Comparison of ENCODE assay signal across 13 cellular contexts in genomic region chr5:56323505-56323904, GRCh38.
DNase-seq lines count a peak whose midpoint lies in the region; ATAC-seq and TF ChIP-seq lines count a peak whose summit lies in the region.
"Had no signal": no experiment of that assay in that cellular context is flagged by ENCODE, and none has a peak within 500 bp of the region (broad histone marks: within the 10 kb centered on the region; RNA-seq: fewer than 3 reads in every experiment).

No MANE protein-coding gene starts in this region.

- H3K9me3 Mint-ChIP-seq in activated T-helper 17 cell treated with anti-CD3 and anti-CD28 coated beads, Interleukin-2, amount 50 U/mL, for 72 hours, result no peaks in the 10 kb centered on the region
- H3K9me3 Mint-ChIP-seq in immature natural killer cell, result peaks cover 0 to 2% (median 0%) of the 10 kb centered on the region in 6 donors

- H3K27ac Mint-ChIP-seq in activated T-helper 17 cell treated with anti-CD3 and anti-CD28 coated beads, Interleukin-2, amount 50 U/mL, for 72 hours, result peak overlapping the region; percentile 82
- no peak overlapping the region for H3K27ac Mint-ChIP-seq in immature natural killer cell

- POLR2A ChIA-PET in A673 (lab: Charles Lee; ENCODE audit: low non-redundant PET), result no interaction called here

- no TSS peak for BruUV-seq in A673 (replicated peaks; lab: Mats Ljungman, UMichigan)

- H3K36me3 ChIP-seq in A673 (ENCODE audit: insufficient read depth, low read length, poor library complexity, severe bottlenecking) (no peaks in the 10 kb centered on the region), H7 (replicated peaks; ENCODE audit: control insufficient read depth, insufficient read depth, low read length) (no peaks in the 10 kb centered on the region)
- H3K36me3 ChIP-seq: SJCRH30 had no signal

- peaks cover 48% of the 10 kb centered on the region for H3K4me1 Mint-ChIP-seq in activated T-helper 17 cell treated with anti-CD3 and anti-CD28 coated beads, Interleukin-2, amount 50 U/mL, for 72 hours
- H3K4me1 Mint-ChIP-seq in immature natural killer cell, result peaks cover 4 to 15% of the 10 kb centered on the region in 2 donors

- no peak overlapping the region for H3K4me3 ChIP-seq in A673 (ENCODE audit: low read depth, low read length, poor library complexity, severe bottlenecking)
- no peak overlapping the region for H3K4me3 ChIP-seq in H7 (ENCODE audit: insufficient read depth, low read depth, low read length)
- H3K4me3 ChIP-seq: SJCRH30 had no signal

- H3K27me3 ChIP-seq in A673 (replicated peaks; ENCODE audit: insufficient read depth, low read depth, low read length, poor library complexity), result no peaks in the 10 kb centered on the region
- H3K27me3 ChIP-seq in H7 (ENCODE audit: control insufficient read depth, insufficient read depth, low read length), result no peaks in the 10 kb centered on the region
- H3K27me3 ChIP-seq: SJCRH30 had no signal

- H3K27me3 Mint-ChIP-seq in activated T-helper 17 cell treated with anti-CD3 and anti-CD28 coated beads, Interleukin-2, amount 50 U/mL, for 72 hours, result no peaks in the 10 kb centered on the region
- peaks cover 0 to 11% (median 5%) of the 10 kb centered on the region in 3 donors for H3K27me3 Mint-ChIP-seq in immature natural killer cell (ENCODE audit: low read depth in 3 of 3)

- H3K27ac ChIP-seq in A673 (ENCODE audit: low read depth, low read length, poor library complexity, severe bottlenecking), result no peak overlapping the region
- H3K27ac ChIP-seq: SJCRH30 had no signal

- H3K36me3 Mint-ChIP-seq in activated T-helper 17 cell treated with anti-CD3 and anti-CD28 coated beads, Interleukin-2, amount 50 U/mL, for 72 hours (ENCODE audit: low read depth), result peaks cover 16% of the 10 kb centered on the region
- H3K36me3 Mint-ChIP-seq in immature natural killer cell, result no peaks in the 10 kb centered on the region

- peaks cover 8% of the 10 kb centered on the region for H3K4me1 ChIP-seq in A673 (ENCODE audit: insufficient read depth, low read length, poor library complexity, severe bottlenecking)
- H3K4me1 ChIP-seq: SJCRH30 had no signal

- peak overlapping the region; percentile 35 for H3K4me3 Mint-ChIP-seq in activated T-helper 17 cell treated with anti-CD3 and anti-CD28 coated beads, Interleukin-2, amount 50 U/mL, for 72 hours
- H3K4me3 Mint-ChIP-seq in immature natural killer cell, result no peak overlapping the region

- TF ChIP-seq CTCF in A673 (conservative IDR thresholded peaks at IDR 0.05; ENCODE audit: low read depth, low read length), result no peak

- CTCF ChIA-PET in A673 (lab: Charles Lee), result no interaction called here

- peak; percentile 37 for ATAC-seq in activated T-helper 17 cell treated with anti-CD3 and anti-CD28 coated beads, Interleukin-2, amount 50 U/mL, for 72 hours (replicated peaks)

- H3K9me3 ChIP-seq in A673 (ENCODE audit: low read depth, low read length, poor library complexity, severe bottlenecking), result no peaks in the 10 kb centered on the region
- H3K9me3 ChIP-seq: SJCRH30 had no signal

- intact Hi-C loops in A673 (cut with micrococcal nuclease; ENCODE audit: unreplicated experiment), result no loop called here
- intact Hi-C loops in cardiac septum (cut with DNase I), result no loop called here
- intact Hi-C loops in posterior vena cava (cut with DNase I), result no loop called here

- peak; percentile 6 for DNase-seq in A673 (ENCODE audit: low spot score)
- peak; percentile 43 for DNase-seq in H7
- peak; percentile 84 for DNase-seq in islet precursor cell
- DNase-seq in activated CD8-positive, alpha-beta memory T cell treated with anti-CD3 and anti-CD28 coated beads for 24 hours, result no peak
- DNase-seq in cardiac septum (ENCODE audit: low spot score), result no peak
- no peak for DNase-seq in immature natural killer cell
- DNase-seq in posterior vena cava (ENCODE audit: low spot score), result no peak
- DNase-seq: activated CD8-positive, alpha-beta memory T cell treated with anti-CD3 and anti-CD28 coated beads, Interleukin-2, amount 50 U/mL, for 48 hours; effector CD4-positive, alpha-beta T cell; left cardiac atrium; NCI-H1092; SJCRH30 had no signal

Comparison
In these comparisons a context has a peak if more than half of its experiments do, and no peak if none do; other contexts are left out.
1. DNase-seq: peak in A673 (single experiment), H7 (single experiment) and islet precursor cell (single experiment); none in activated CD8-positive, alpha-beta memory T cell treated with anti-CD3 and anti-CD28 coated beads for 24 hours (single experiment), cardiac septum (single experiment), immature natural killer cell (0 of 3) and posterior vena cava (single experiment).